Comparison of ENCODE assay signal across 18 cellular contexts in the genomic region with DNA sequence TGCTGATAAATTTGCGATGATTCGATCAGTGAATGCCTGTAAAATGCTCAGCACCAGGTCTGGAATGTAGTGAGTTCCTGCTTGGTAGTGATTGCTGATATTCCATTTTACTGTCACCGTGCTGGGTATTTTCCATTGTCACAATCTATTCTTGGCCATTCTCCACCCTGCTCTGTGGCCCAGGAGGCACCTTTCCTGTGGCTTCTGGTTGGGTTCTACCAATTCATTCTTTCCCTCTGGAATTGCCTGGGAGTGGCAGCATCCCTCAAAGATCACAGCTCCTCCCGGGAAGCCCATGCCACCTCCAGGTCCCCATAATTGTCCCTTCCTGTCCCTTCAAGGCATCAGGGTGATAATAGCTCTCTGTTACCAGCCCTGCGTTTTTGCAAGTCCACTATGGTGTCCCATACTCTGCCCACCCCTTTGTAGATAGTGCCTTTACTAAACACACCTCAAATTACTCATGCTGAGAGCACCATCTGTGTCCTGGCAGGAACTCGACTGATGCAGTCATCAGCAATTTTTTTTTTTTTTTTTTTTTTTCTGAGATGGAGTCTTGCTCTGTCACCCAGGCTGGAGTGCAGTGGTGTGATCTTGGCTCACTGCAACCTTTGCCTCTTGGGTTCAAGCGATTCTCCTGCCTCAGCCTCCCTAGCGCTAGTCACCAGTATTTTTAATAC.
DNase-seq lines count a peak whose midpoint lies in the region; ATAC-seq and TF ChIP-seq lines count a peak whose summit lies in the region.
"Had no signal": no experiment of that assay in that cellular context is flagged by ENCODE, and none has a peak within 500 bp of the region (broad histone marks: within the 10 kb centered on the region; RNA-seq: fewer than 3 reads in every experiment).

No MANE protein-coding gene starts in this region.

- TF ChIP-seq CTCF in HFFc6 (IDR thresholded peaks at IDR 0.05), result no peak

- DNase-seq in Daoy (ENCODE audit: low read depth) (peak; percentile 25), HFFc6 (peak; percentile 40), RPMI7951 (ENCODE audit: low read depth) (peak; percentile 59), fibroblast of peridontal ligament (ENCODE audit: extremely low read depth) (peak; percentile 5), NCI-H748 treated with DMSO at 0.1 percent for 48 hours (lab: John Stamatoyannopoulos, UW) (no peak), NCI-H82 treated with DMSO at 0.1 percent for 48 hours (lab: John Stamatoyannopoulos, UW; ENCODE audit: unreplicated experiment) (no peak)
- DNase-seq in stimulated activated CD4-positive, alpha-beta T cell treated with anti-CD3 and anti-CD28 coated beads, Interleukin-1b, Interleukin-23, amount 100 ng/mL, for 48 hours, result no peak
- DNase-seq: activated effector memory CD4-positive, alpha-beta T cell treated with Interleukin-2 at 50 U/mL for 16 hours; Karpas-422; lower lobe of right lung; naive thymus-derived CD4-positive, alpha-beta T cell; NCI-H187; NCI-H82; T-cell had no signal

- peaks cover 19% of the 10 kb centered on the region for H3K27me3 Mint-ChIP-seq in HFFc6 (ENCODE audit: insufficient read depth)

- ATAC-seq in GM19324 (IDR thresholded peaks at IDR 0.05; ENCODE audit: low FRiP score, unreplicated experiment), result no peak
- ATAC-seq: lower lobe of right lung; naive thymus-derived CD4-positive, alpha-beta T cell; stimulated activated memory B cell treated with anti-CD40 and anti-IgM and Interleukin-4, amounts not matched to agents 10 μg/mL and 1 μg/mL and 100 μg/mL, for 72 hours; T-cell; WTC11 had no signal

- H3K27ac Mint-ChIP-seq in HFFc6, result no peak overlapping the region
- H3K27ac Mint-ChIP-seq: B cell; stimulated activated memory B cell treated with anti-CD40 and anti-IgM and Interleukin-4, amounts not matched to agents 10 μg/mL and 1 μg/mL and 100 μg/mL, for 72 hours; T-cell; WTC11 had no signal

- H3K4me1 Mint-ChIP-seq in HFFc6 (ENCODE audit: low read depth), result peaks cover 9% of the 10 kb centered on the region
- H3K4me1 Mint-ChIP-seq: B cell; stimulated activated memory B cell treated with anti-CD40 and anti-IgM and Interleukin-4, amounts not matched to agents 10 μg/mL and 1 μg/mL and 100 μg/mL, for 72 hours had no signal

- H3K4me3 Mint-ChIP-seq in HFFc6, result no peak overlapping the region
- H3K4me3 Mint-ChIP-seq: B cell; naive thymus-derived CD4-positive, alpha-beta T cell; stimulated activated memory B cell treated with anti-CD40 and anti-IgM and Interleukin-4, amounts not matched to agents 10 μg/mL and 1 μg/mL and 100 μg/mL, for 72 hours; T-cell; WTC11 had no signal

- no peaks in the 10 kb centered on the region for H3K36me3 Mint-ChIP-seq in HFFc6 (ENCODE audit: low read depth)
- H3K36me3 Mint-ChIP-seq: naive thymus-derived CD4-positive, alpha-beta T cell; stimulated activated memory B cell treated with anti-CD40 and anti-IgM and Interleukin-4, amounts not matched to agents 10 μg/mL and 1 μg/mL and 100 μg/mL, for 72 hours; T-cell had no signal

- no peaks in the 10 kb centered on the region for H3K9me3 Mint-ChIP-seq in HFFc6
- H3K9me3 Mint-ChIP-seq: stimulated activated memory B cell treated with anti-CD40 and anti-IgM and Interleukin-4, amounts not matched to agents 10 μg/mL and 1 μg/mL and 100 μg/mL, for 72 hours; T-cell had no signal

Comparison
In these comparisons a context has a peak if more than half of its experiments do, and no peak if none do; other contexts are left out.
1. DNase-seq: peak in Daoy (single experiment), HFFc6 (single experiment), RPMI7951 (single experiment) and fibroblast of peridontal ligament (single experiment); none in NCI-H748 treated with DMSO at 0.1 percent for 48 hours (single experiment), stimulated activated CD4-positive, alpha-beta T cell treated with anti-CD3 and anti-CD28 coated beads, Interleukin-1b, Interleukin-23, amount 100 ng/mL, for 48 hours (single experiment) and NCI-H82 treated with DMSO at 0.1 percent for 48 hours (single experiment).